In the genomic region with DNA sequence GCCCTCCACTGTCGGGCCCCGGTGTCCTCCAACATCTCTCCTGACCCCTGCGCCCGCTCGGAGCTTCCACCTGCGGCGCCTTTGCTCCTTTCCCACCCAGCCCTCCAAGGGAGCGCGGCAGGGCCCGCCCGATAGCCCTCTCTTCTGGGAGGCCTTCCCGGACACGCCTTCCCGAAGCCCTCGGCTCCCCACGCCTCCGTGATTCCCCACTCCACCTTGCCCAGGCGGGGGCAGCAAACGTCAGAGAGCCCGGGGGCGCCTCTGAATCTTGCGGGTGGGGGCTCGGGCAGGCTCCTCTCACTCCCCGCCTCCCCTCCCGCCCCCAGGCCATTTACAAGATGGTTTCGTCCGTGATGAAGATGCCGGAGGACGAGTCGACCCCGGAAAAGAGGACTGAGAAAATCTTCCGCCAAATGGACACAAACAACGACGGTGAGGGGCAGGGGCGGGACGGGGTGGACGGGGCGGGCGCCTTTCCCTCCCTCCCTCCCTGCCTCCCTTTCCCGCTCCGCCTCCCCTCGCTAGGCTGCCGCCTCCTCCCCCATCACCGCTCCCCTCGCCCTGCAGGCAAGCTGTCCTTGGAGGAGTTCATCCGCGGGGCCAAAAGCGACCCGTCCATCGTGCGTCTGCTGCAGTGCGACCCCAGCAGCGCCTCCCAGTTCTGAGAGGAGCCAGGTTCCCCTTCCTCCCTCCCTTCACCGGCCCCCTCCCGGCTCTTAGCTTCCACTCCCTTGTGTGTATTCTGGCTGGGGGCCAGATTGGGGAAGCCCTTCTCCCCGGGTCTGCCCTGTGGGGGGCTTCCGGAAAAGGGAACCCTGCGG, we compare ENCODE assay signal across 1 cellular context.
TF ChIP-seq lines count a peak whose summit lies in the region.

No MANE protein-coding gene starts in this region.

TF ChIP-seq in HEK293, 187 proteins besides CTCF, POLR2A, EP300 and RAD21 (continued from another document and continues in another):
- TF ChIP-seq, protein P1, sequence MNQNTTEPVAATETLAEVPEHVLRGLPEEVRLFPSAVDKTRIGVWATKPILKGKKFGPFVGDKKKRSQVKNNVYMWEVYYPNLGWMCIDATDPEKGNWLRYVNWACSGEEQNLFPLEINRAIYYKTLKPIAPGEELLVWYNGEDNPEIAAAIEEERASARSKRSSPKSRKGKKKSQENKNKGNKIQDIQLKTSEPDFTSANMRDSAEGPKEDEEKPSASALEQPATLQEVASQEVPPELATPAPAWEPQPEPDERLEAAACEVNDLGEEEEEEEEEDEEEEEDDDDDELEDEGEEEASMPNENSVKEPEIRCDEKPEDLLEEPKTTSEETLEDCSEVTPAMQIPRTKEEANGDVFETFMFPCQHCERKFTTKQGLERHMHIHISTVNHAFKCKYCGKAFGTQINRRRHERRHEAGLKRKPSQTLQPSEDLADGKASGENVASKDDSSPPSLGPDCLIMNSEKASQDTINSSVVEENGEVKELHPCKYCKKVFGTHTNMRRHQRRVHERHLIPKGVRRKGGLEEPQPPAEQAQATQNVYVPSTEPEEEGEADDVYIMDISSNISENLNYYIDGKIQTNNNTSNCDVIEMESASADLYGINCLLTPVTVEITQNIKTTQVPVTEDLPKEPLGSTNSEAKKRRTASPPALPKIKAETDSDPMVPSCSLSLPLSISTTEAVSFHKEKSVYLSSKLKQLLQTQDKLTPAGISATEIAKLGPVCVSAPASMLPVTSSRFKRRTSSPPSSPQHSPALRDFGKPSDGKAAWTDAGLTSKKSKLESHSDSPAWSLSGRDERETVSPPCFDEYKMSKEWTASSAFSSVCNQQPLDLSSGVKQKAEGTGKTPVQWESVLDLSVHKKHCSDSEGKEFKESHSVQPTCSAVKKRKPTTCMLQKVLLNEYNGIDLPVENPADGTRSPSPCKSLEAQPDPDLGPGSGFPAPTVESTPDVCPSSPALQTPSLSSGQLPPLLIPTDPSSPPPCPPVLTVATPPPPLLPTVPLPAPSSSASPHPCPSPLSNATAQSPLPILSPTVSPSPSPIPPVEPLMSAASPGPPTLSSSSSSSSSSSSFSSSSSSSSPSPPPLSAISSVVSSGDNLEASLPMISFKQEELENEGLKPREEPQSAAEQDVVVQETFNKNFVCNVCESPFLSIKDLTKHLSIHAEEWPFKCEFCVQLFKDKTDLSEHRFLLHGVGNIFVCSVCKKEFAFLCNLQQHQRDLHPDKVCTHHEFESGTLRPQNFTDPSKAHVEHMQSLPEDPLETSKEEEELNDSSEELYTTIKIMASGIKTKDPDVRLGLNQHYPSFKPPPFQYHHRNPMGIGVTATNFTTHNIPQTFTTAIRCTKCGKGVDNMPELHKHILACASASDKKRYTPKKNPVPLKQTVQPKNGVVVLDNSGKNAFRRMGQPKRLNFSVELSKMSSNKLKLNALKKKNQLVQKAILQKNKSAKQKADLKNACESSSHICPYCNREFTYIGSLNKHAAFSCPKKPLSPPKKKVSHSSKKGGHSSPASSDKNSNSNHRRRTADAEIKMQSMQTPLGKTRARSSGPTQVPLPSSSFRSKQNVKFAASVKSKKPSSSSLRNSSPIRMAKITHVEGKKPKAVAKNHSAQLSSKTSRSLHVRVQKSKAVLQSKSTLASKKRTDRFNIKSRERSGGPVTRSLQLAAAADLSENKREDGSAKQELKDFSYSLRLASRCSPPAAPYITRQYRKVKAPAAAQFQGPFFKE (tag by site-specific recombination; IDR thresholded peaks at IDR 0.05; ENCODE audit: borderline replicate concordance): no peak
- TF ChIP-seq FEZF1 (tag by site-specific recombination; IDR thresholded peaks at IDR 0.05) (no peak), ZBTB21 (tag by site-specific recombination; IDR thresholded peaks at IDR 0.05) (no peak), ZNF621 (tag by site-specific recombination; IDR thresholded peaks at IDR 0.05) (no peak), ZNF239 (tag by site-specific recombination; IDR thresholded peaks at IDR 0.05) (no peak), ZNF791 (tag by site-specific recombination; IDR thresholded peaks at IDR 0.05) (no peak), KLF7 (tag by site-specific recombination; IDR thresholded peaks at IDR 0.05; ENCODE audit: borderline replicate concordance) (no peak), ZNF600 (tag by site-specific recombination; IDR thresholded peaks at IDR 0.05) (no peak), ZNF596 (tag by site-specific recombination; IDR thresholded peaks at IDR 0.05) (no peak), ZNF335 (tag by site-specific recombination; conservative IDR thresholded peaks at IDR 0.05) (peak; percentile 55), HOXC10 (CRISPR knock-in tag; IDR thresholded peaks at IDR 0.05) (no peak), ZNF16 (tag by site-specific recombination; IDR thresholded peaks at IDR 0.05; ENCODE audit: low read depth) (no peak), ZNF350 (tag by site-specific recombination; IDR thresholded peaks at IDR 0.05) (no peak), ZNF404 (tag by site-specific recombination; IDR thresholded peaks at IDR 0.05) (no peak), ZNF701 (tag by site-specific recombination; IDR thresholded peaks at IDR 0.05) (no peak), ZNF624 (tag by site-specific recombination; IDR thresholded peaks at IDR 0.05) (no peak), ZNF354C (tag by site-specific recombination; IDR thresholded peaks at IDR 0.05; ENCODE audit: borderline replicate concordance, low read depth) (no peak), ZNF114 (tag by site-specific recombination; IDR thresholded peaks at IDR 0.05) (no peak), KLF9 (tag by site-specific recombination; IDR thresholded peaks at IDR 0.05; ENCODE audit: low read depth) (no peak), ZNF530 (tag by site-specific recombination; IDR thresholded peaks at IDR 0.05; ENCODE audit: low read depth) (no peak), ZNF514 (tag by site-specific recombination; IDR thresholded peaks at IDR 0.05) (no peak), ZNF169 (tag by site-specific recombination; IDR thresholded peaks at IDR 0.05) (no peak), ZFP41 (tag by site-specific recombination; IDR thresholded peaks at IDR 0.05; ENCODE audit: borderline replicate concordance) (no peak), ZNF768 (tag by site-specific recombination; IDR thresholded peaks at IDR 0.05) (no peak)
- TF ChIP-seq, protein P2, sequence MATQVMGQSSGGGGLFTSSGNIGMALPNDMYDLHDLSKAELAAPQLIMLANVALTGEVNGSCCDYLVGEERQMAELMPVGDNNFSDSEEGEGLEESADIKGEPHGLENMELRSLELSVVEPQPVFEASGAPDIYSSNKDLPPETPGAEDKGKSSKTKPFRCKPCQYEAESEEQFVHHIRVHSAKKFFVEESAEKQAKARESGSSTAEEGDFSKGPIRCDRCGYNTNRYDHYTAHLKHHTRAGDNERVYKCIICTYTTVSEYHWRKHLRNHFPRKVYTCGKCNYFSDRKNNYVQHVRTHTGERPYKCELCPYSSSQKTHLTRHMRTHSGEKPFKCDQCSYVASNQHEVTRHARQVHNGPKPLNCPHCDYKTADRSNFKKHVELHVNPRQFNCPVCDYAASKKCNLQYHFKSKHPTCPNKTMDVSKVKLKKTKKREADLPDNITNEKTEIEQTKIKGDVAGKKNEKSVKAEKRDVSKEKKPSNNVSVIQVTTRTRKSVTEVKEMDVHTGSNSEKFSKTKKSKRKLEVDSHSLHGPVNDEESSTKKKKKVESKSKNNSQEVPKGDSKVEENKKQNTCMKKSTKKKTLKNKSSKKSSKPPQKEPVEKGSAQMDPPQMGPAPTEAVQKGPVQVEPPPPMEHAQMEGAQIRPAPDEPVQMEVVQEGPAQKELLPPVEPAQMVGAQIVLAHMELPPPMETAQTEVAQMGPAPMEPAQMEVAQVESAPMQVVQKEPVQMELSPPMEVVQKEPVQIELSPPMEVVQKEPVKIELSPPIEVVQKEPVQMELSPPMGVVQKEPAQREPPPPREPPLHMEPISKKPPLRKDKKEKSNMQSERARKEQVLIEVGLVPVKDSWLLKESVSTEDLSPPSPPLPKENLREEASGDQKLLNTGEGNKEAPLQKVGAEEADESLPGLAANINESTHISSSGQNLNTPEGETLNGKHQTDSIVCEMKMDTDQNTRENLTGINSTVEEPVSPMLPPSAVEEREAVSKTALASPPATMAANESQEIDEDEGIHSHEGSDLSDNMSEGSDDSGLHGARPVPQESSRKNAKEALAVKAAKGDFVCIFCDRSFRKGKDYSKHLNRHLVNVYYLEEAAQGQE (tag by site-specific recombination; IDR thresholded peaks at IDR 0.05): no peak
- TF ChIP-seq, protein P3, sequence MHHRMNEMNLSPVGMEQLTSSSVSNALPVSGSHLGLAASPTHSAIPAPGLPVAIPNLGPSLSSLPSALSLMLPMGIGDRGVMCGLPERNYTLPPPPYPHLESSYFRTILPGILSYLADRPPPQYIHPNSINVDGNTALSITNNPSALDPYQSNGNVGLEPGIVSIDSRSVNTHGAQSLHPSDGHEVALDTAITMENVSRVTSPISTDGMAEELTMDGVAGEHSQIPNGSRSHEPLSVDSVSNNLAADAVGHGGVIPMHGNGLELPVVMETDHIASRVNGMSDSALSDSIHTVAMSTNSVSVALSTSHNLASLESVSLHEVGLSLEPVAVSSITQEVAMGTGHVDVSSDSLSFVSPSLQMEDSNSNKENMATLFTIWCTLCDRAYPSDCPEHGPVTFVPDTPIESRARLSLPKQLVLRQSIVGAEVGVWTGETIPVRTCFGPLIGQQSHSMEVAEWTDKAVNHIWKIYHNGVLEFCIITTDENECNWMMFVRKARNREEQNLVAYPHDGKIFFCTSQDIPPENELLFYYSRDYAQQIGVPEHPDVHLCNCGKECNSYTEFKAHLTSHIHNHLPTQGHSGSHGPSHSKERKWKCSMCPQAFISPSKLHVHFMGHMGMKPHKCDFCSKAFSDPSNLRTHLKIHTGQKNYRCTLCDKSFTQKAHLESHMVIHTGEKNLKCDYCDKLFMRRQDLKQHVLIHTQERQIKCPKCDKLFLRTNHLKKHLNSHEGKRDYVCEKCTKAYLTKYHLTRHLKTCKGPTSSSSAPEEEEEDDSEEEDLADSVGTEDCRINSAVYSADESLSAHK (tag by site-specific recombination; IDR thresholded peaks at IDR 0.05): no peak
- TF ChIP-seq, protein P4, sequence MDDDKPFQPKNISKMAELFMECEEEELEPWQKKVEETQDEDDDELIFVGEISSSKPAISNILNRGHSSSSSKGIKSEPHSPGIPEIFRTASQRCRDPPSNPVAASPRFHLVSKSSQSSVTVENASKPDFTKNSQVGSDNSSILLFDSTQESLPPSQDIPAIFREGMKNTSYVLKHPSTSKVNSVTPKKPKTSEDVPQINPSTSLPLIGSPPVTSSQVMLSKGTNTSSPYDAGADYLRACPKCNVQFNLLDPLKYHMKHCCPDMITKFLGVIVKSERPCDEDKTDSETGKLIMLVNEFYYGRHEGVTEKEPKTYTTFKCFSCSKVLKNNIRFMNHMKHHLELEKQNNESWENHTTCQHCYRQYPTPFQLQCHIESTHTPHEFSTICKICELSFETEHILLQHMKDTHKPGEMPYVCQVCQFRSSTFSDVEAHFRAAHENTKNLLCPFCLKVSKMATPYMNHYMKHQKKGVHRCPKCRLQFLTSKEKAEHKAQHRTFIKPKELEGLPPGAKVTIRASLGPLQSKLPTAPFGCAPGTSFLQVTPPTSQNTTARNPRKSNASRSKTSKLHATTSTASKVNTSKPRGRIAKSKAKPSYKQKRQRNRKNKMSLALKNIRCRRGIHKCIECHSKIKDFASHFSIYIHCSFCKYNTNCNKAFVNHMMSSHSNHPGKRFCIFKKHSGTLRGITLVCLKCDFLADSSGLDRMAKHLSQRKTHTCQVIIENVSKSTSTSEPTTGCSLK (tag by site-specific recombination; IDR thresholded peaks at IDR 0.05): no peak
- TF ChIP-seq, protein P5, sequence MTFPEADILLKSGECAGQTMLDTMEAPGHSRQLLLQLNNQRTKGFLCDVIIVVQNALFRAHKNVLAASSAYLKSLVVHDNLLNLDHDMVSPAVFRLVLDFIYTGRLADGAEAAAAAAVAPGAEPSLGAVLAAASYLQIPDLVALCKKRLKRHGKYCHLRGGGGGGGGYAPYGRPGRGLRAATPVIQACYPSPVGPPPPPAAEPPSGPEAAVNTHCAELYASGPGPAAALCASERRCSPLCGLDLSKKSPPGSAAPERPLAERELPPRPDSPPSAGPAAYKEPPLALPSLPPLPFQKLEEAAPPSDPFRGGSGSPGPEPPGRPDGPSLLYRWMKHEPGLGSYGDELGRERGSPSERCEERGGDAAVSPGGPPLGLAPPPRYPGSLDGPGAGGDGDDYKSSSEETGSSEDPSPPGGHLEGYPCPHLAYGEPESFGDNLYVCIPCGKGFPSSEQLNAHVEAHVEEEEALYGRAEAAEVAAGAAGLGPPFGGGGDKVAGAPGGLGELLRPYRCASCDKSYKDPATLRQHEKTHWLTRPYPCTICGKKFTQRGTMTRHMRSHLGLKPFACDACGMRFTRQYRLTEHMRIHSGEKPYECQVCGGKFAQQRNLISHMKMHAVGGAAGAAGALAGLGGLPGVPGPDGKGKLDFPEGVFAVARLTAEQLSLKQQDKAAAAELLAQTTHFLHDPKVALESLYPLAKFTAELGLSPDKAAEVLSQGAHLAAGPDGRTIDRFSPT (tag by site-specific recombination; IDR thresholded peaks at IDR 0.05): no peak
- TF ChIP-seq, protein P6, sequence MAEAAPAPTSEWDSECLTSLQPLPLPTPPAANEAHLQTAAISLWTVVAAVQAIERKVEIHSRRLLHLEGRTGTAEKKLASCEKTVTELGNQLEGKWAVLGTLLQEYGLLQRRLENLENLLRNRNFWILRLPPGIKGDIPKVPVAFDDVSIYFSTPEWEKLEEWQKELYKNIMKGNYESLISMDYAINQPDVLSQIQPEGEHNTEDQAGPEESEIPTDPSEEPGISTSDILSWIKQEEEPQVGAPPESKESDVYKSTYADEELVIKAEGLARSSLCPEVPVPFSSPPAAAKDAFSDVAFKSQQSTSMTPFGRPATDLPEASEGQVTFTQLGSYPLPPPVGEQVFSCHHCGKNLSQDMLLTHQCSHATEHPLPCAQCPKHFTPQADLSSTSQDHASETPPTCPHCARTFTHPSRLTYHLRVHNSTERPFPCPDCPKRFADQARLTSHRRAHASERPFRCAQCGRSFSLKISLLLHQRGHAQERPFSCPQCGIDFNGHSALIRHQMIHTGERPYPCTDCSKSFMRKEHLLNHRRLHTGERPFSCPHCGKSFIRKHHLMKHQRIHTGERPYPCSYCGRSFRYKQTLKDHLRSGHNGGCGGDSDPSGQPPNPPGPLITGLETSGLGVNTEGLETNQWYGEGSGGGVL (tag by site-specific recombination; IDR thresholded peaks at IDR 0.05): peak; percentile 85
- TF ChIP-seq, protein P7, sequence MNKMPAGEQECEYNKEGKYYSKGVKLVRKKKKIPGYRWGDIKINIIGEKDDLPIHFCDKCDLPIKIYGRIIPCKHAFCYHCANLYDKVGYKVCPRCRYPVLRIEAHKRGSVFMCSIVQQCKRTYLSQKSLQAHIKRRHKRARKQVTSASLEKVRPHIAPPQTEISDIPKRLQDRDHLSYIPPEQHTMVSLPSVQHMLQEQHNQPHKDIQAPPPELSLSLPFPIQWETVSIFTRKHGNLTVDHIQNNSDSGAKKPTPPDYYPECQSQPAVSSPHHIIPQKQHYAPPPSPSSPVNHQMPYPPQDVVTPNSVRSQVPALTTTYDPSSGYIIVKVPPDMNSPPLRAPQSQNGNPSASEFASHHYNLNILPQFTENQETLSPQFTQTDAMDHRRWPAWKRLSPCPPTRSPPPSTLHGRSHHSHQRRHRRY (tag by site-specific recombination; IDR thresholded peaks at IDR 0.05): no peak
- TF ChIP-seq, protein P8, sequence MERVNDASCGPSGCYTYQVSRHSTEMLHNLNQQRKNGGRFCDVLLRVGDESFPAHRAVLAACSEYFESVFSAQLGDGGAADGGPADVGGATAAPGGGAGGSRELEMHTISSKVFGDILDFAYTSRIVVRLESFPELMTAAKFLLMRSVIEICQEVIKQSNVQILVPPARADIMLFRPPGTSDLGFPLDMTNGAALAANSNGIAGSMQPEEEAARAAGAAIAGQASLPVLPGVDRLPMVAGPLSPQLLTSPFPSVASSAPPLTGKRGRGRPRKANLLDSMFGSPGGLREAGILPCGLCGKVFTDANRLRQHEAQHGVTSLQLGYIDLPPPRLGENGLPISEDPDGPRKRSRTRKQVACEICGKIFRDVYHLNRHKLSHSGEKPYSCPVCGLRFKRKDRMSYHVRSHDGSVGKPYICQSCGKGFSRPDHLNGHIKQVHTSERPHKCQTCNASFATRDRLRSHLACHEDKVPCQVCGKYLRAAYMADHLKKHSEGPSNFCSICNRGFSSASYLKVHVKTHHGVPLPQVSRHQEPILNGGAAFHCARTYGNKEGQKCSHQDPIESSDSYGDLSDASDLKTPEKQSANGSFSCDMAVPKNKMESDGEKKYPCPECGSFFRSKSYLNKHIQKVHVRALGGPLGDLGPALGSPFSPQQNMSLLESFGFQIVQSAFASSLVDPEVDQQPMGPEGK (tag by site-specific recombination; IDR thresholded peaks at IDR 0.05): peak; percentile 71
